In the genomic region with DNA sequence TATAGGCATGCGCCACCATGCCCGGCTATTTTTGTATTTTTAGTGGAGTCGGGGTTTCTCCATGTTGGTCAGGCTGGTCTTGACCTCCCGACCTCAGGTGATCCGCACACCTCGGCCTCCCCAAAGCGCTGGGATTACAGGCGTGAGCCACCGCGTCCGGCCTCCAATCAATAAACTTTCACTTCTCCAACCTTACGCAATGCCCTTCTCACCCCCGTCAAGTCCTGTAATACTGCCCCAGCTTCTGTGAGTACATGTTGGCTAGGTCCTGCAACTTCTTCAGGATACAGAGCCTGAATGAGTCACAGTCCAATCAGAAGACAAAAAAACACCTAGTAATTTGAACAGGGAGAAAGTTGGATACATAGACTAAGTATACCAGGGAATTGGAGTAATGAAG, we compare ENCODE assay signal across 31 cellular contexts. TPM values are rescaled to one million over a fixed set of nuclear protein-coding genes. Genes with fewer than 3 reads are reported as not detected.
DNase-seq lines count a peak whose midpoint lies in the region; ATAC-seq, FAIRE-seq and TF ChIP-seq lines count a peak whose summit lies in the region.
"Had no signal": no experiment of that assay in that cellular context is flagged by ENCODE, and none has a peak within 500 bp of the region (broad histone marks: within the 10 kb centered on the region; RNA-seq: fewer than 3 reads in every experiment).

No MANE protein-coding gene starts in this region.

- no peak overlapping the region for H3K27ac ChIP-seq in mammary epithelial cell (ENCODE audit: insufficient read depth, low read depth, low read length)
- H3K27ac ChIP-seq: colonic mucosa, esophagus muscularis mucosa, gastroesophageal sphincter, lower lobe of right lung, neural progenitor cell, SK-N-MC, thoracic aorta had no signal

- in situ Hi-C loops in mammary epithelial cell (cut with MboI; ENCODE audit: low sequenced_read_pairs in 2 of 2) = no loop called here

- H3K9ac ChIP-seq in mammary epithelial cell (ENCODE audit: insufficient read depth, low read length) = no peak overlapping the region
- H3K9ac ChIP-seq: neural progenitor cell had no signal

- H4K20me1 ChIP-seq in mammary epithelial cell (ENCODE audit: insufficient read depth, low read length) = no peaks in the 10 kb centered on the region

- no peak overlapping the region for H3K4me3 ChIP-seq in mammary epithelial cell (replicated peaks in 1 of 3; ENCODE audit: insufficient read depth in 1 of 3, low read depth in 2 of 3, low read length in 3 of 3)
- H3K4me3 ChIP-seq: colonic mucosa, esophagus muscularis mucosa, gastroesophageal sphincter, lower lobe of right lung, neural progenitor cell, SK-N-MC, thoracic aorta had no signal

- no peaks in the 10 kb centered on the region for H3K36me3 ChIP-seq in mammary epithelial cell (ENCODE audit: insufficient read depth, low read length)
- H3K36me3 ChIP-seq: colonic mucosa, esophagus muscularis mucosa, gastroesophageal sphincter, lower lobe of right lung, neural progenitor cell, thoracic aorta had no signal

- H2AFZ ChIP-seq in mammary epithelial cell (ENCODE audit: low read depth, low read length) = no peak overlapping the region
- H2AFZ ChIP-seq: neural progenitor cell had no signal

- no peaks in the 10 kb centered on the region for H3K27me3 ChIP-seq in mammary epithelial cell (ENCODE audit: insufficient read depth, low read length)
- H3K27me3 ChIP-seq: colonic mucosa, esophagus muscularis mucosa, gastroesophageal sphincter, neural progenitor cell had no signal

- dilution Hi-C loops in mammary epithelial cell (cut with HindIII; ENCODE audit: low sequenced_read_pairs) = no loop called here

- TF ChIP-seq CTCF in mammary epithelial cell (conservative IDR thresholded peaks at IDR 0.05 in 1 of 2, IDR thresholded peaks at IDR 0.05 in 1 of 2; ENCODE audit: extremely low read depth in 1 of 2, insufficient read depth in 1 of 2, low read depth in 1 of 2, low read length in 2 of 2) = no peak

- H3K79me2 ChIP-seq in mammary epithelial cell (ENCODE audit: insufficient read depth, low read length) = no peaks in the 10 kb centered on the region

- peak; percentile 38 for DNase-seq in HT1080 (ENCODE audit: low read depth)
- DNase-seq in NOMO-1 treated with dmso at 0.1 percent for 144 hours (lab: John Stamatoyannopoulos, UW; ENCODE audit: unreplicated experiment) = peak; percentile 64
- DNase-seq in mammary epithelial cell = peak; percentile 11
- no peak for DNase-seq in left lobe of liver (ENCODE audit: low spot score)
- DNase-seq in activated effector memory CD4-positive, alpha-beta T cell treated with anti-CD3 and anti-CD28 coated beads, Interleukin-2, amount 50 U/mL, for 16 hours = no peak
- DNase-seq in DMS53 treated with DMSO at 0.1 percent for 48 hours (lab: John Stamatoyannopoulos, UW; ENCODE audit: unreplicated experiment) = no peak
- DNase-seq in frontal cortex (ENCODE audit: low spot score in 2 of 2) = no peak
- DNase-seq: activated CD4-positive, alpha-beta T cell treated with anti-CD3 and anti-CD28 coated beads, Interleukin-2, amount 10 ng/mL, durations not matched to agents 24 days and 14 days; activated naive CD4-positive, alpha-beta T cell; activated T-cell treated with anti-CD3 and anti-CD28 coated beads, Interleukin-2, amount 50 U/mL, for 4 hours; CD4-positive, alpha-beta memory T cell; colonic mucosa; DMS153; effector memory CD8-positive, alpha-beta T cell; GOT3; lower lobe of right lung; NCI-H1105 treated with DMSO at 0.1 percent for 48 hours; NCI-H2081; posterior cingulate gyrus; stimulated activated CD4-positive, alpha-beta T cell treated with anti-CD3 and anti-CD28 coated beads, Interleukin-4, amount 100 ng/mL, for 4 hours; stimulated activated naive CD8-positive, alpha-beta T cell treated with anti-CD3 and anti-CD28 coated beads, Interleukin-15, Interleukin-2, amounts not matched to agents 100 U/mL and 50 U/mL, for 24 hours; T-helper 2 cell had no signal

- no peaks in the 10 kb centered on the region for H3K4me1 ChIP-seq in mammary epithelial cell (ENCODE audit: insufficient read depth, low read length)
- H3K4me1 ChIP-seq: colonic mucosa, esophagus muscularis mucosa, gastroesophageal sphincter, lower lobe of right lung, neural progenitor cell had no signal

- intact Hi-C loops in mammary epithelial cell (cut with micrococcal nuclease) = loop anchor here (5.0 kb wide), 1 partner anchor 50 kb away; no protein-coding TSS in a partner anchor

- ATAC-seq in left lobe of liver = peak; percentile 29
- ATAC-seq: activated T-cell treated with anti-CD3 and anti-CD28 coated beads, Interleukin-2, amount 50 U/mL, for 4 hours; effector memory CD8-positive, alpha-beta T cell; gastroesophageal sphincter; lower lobe of right lung; sciatic nerve; stimulated activated naive CD8-positive, alpha-beta T cell treated with anti-CD3 and anti-CD28 coated beads, Interleukin-15, Interleukin-2, amounts not matched to agents 100 U/mL and 50 U/mL, for 24 hours had no signal

- CTCF ChIA-PET in mammary epithelial cell (lab: Charles Lee; ENCODE audit: low non-redundant PET) = no interaction called here

- H3K4me2 ChIP-seq in mammary epithelial cell (ENCODE audit: insufficient read depth, low read depth, low read length) = no peak overlapping the region
- H3K4me2 ChIP-seq: neural progenitor cell had no signal

- no peaks in the 10 kb centered on the region for H3K9me3 ChIP-seq in mammary epithelial cell (replicated peaks; ENCODE audit: insufficient read depth, low read length)
- H3K9me3 ChIP-seq: colonic mucosa, esophagus muscularis mucosa, gastroesophageal sphincter, lower lobe of right lung, thoracic aorta had no signal

- 87% methylated on average over 12 of the region's 13 CpGs for WGBS in mammary epithelial cell (ENCODE audit: low coverage, missing lambda C conversion rate)

- no TSS peak for BruUV-seq in mammary epithelial cell (replicated peaks; lab: Mats Ljungman, UMichigan)

- FAIRE-seq in frontal cortex (lab: Jason Lieb, UNC) = no peak
- FAIRE-seq: G401.6, islet of Langerhans had no signal

RNA-seq across cellular contexts. Expression of a gene that starts 47.1 kb away (rescaled TPM):
- 0.47 TPM in 1 of 2 replicates, not detected in the other for total RNA-seq in HT1080 (2014; rRNA removed; shearing (Covaris generic))
- 0.16 and 0.34 TPM in 2 replicates for polyA plus RNA-seq in HT1080 (2015; cell fraction: cytosol; rRNA removed)
- polyA plus RNA-seq in HT1080 (2015; cell fraction: nucleus; rRNA removed) = 0.31 and 1.1 TPM in 2 replicates
- total RNA-seq in mammary epithelial cell (under 1 TPM in 1 of 2 donors, not detected in 1; 0.56 TPM), left lobe of liver (0.28 TPM), frontal cortex (1.6 TPM)
- 0.09 TPM for polyA plus RNA-seq in mammary epithelial cell
- not detected for polyA minus RNA-seq in mammary epithelial cell
- total RNA-seq: activated CD4-positive, alpha-beta T cell treated with anti-CD3 and anti-CD28 coated beads, Interleukin-2, amount 10 ng/mL, durations not matched to agents 24 days and 14 days; CD4-positive, alpha-beta memory T cell; colonic mucosa; NCI-H460 had no signal

Comparison
In these comparisons a context has a peak if more than half of its experiments do, and no peak if none do; other contexts are left out.
1. DNase-seq: peak in HT1080 (single experiment), NOMO-1 treated with dmso at 0.1 percent for 144 hours (single experiment) and mammary epithelial cell (single experiment); none in left lobe of liver (single experiment), activated effector memory CD4-positive, alpha-beta T cell treated with anti-CD3 and anti-CD28 coated beads, Interleukin-2, amount 50 U/mL, for 16 hours (single experiment), DMS53 treated with DMSO at 0.1 percent for 48 hours (single experiment) and frontal cortex (0 of 2).